ENCODE assay signal across 19 cellular contexts in the genomic region with DNA sequence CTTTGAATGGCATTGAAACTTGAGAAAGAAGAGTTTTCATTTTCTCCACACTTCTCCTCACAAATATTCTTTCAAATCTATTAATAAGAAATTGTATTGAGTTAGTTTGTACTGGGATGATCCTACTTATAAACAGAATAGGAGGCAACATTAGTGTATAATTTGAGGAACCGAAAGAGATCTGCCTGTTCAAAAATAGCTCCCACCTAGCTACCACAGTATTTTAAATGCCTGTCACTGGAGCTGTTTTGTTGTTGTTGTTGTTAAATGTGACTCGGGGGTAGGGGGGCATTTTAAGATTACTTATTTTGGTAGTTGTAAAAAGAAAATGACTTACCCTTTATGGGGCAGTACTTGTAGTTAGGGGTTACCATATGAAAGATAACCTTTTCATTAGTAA. TPM values are rescaled to one million over a fixed set of nuclear protein-coding genes. Genes with fewer than 3 reads are reported as not detected.
DNase-seq lines count a peak whose midpoint lies in the region; ATAC-seq and TF ChIP-seq lines count a peak whose summit lies in the region.
"Had no signal": no experiment of that assay in that cellular context is flagged by ENCODE, and none has a peak within 500 bp of the region (broad histone marks: within the 10 kb centered on the region; RNA-seq: fewer than 3 reads in every experiment).

No MANE protein-coding gene starts in this region.

- WGBS in prostate gland = 96% methylated on average over 2 of the region's 2 CpGs

- no peaks in the 10 kb centered on the region for H3K36me3 ChIP-seq in prostate gland
- H3K36me3 ChIP-seq in CD8-positive, alpha-beta T cell (ENCODE audit: insufficient read depth, low read length) = no peaks in the 10 kb centered on the region
- H3K36me3 ChIP-seq: sigmoid colon had no signal

- POLR2A ChIA-PET in CD8-positive, alpha-beta T cell (lab: Charles Lee) = no interaction called here

- peak; percentile 64 for ATAC-seq in GM18511 (IDR thresholded peaks at IDR 0.05; ENCODE audit: unreplicated experiment)
- ATAC-seq in GM21367 (IDR thresholded peaks at IDR 0.05; ENCODE audit: unreplicated experiment) = peak; percentile 91
- ATAC-seq in HG02884 (IDR thresholded peaks at IDR 0.05; ENCODE audit: unreplicated experiment) = peak; percentile 91
- peak; percentile 87 for ATAC-seq in HG03565 (IDR thresholded peaks at IDR 0.05; ENCODE audit: unreplicated experiment)
- no peak for ATAC-seq in CD8-positive, alpha-beta T cell
- ATAC-seq: activated CD8-positive, alpha-beta T cell treated with anti-CD3 and anti-CD28 coated beads for 36 hours; stimulated activated naive CD8-positive, alpha-beta T cell treated with anti-CD3 and anti-CD28 coated beads, Interleukin-15, amount 100 ng/mL, for 72 hours had no signal

- intact Hi-C loops in prostate gland (cut with DNase I) = no loop called here
- intact Hi-C loops in CD8-positive, alpha-beta T cell (cut with DNase I, micrococcal nuclease) = no loop called here

- H3K27ac ChIP-seq in prostate gland = no peak overlapping the region
- no peak overlapping the region for H3K27ac ChIP-seq in CD8-positive, alpha-beta T cell (ENCODE audit: low read depth, low read length)
- H3K27ac ChIP-seq: sigmoid colon had no signal

- H3K4me1 Mint-ChIP-seq in CD8-positive, alpha-beta T cell (ENCODE audit: low read depth) = no peaks in the 10 kb centered on the region
- H3K4me1 Mint-ChIP-seq: nephron; stimulated activated naive CD8-positive, alpha-beta T cell treated with anti-CD3 and anti-CD28 coated beads, Interleukin-15, amount 100 ng/mL, for 72 hours had no signal

- H3K9me3 Mint-ChIP-seq in CD8-positive, alpha-beta T cell = no peaks in the 10 kb centered on the region
- H3K9me3 Mint-ChIP-seq: activated CD8-positive, alpha-beta T cell treated with anti-CD3 and anti-CD28 coated beads for 36 hours; nephron; stimulated activated naive CD8-positive, alpha-beta T cell treated with anti-CD3 and anti-CD28 coated beads, Interleukin-15, amount 100 ng/mL, for 72 hours had no signal

- no peak overlapping the region for H3K4me3 ChIP-seq in prostate gland
- no peak overlapping the region for H3K4me3 ChIP-seq in CD8-positive, alpha-beta T cell (ENCODE audit: low read depth, low read length)
- H3K4me3 ChIP-seq: sigmoid colon had no signal

- H3K36me3 Mint-ChIP-seq in CD8-positive, alpha-beta T cell = no peaks in the 10 kb centered on the region

- CTCF ChIA-PET in CD8-positive, alpha-beta T cell (lab: Charles Lee) = no interaction called here

- H3K27ac Mint-ChIP-seq in CD8-positive, alpha-beta T cell = no peak overlapping the region
- H3K27ac Mint-ChIP-seq: activated CD8-positive, alpha-beta T cell treated with anti-CD3 and anti-CD28 coated beads for 36 hours; nephron; stimulated activated naive CD8-positive, alpha-beta T cell treated with anti-CD3 and anti-CD28 coated beads, Interleukin-15, amount 100 ng/mL, for 72 hours had no signal

- H3K9me3 ChIP-seq in prostate gland = no peaks in the 10 kb centered on the region
- H3K9me3 ChIP-seq in CD8-positive, alpha-beta T cell (ENCODE audit: low read length) = no peaks in the 10 kb centered on the region
- H3K9me3 ChIP-seq: sigmoid colon had no signal

- H3K27me3 ChIP-seq in prostate gland (replicated peaks; ENCODE audit: insufficient read depth) = no peaks in the 10 kb centered on the region
- H3K27me3 ChIP-seq in CD8-positive, alpha-beta T cell (ENCODE audit: insufficient read depth, low read length) = no peaks in the 10 kb centered on the region
- H3K27me3 ChIP-seq: sigmoid colon had no signal

- H3K4me3 Mint-ChIP-seq in CD8-positive, alpha-beta T cell = no peak overlapping the region
- H3K4me3 Mint-ChIP-seq: activated CD8-positive, alpha-beta T cell treated with anti-CD3 and anti-CD28 coated beads for 36 hours; nephron; stimulated activated naive CD8-positive, alpha-beta T cell treated with anti-CD3 and anti-CD28 coated beads, Interleukin-15, amount 100 ng/mL, for 72 hours had no signal

- TF ChIP-seq POLR2A in prostate gland (IDR thresholded peaks at IDR 0.05) = no peak

- TF ChIP-seq CTCF in prostate gland (IDR thresholded peaks at IDR 0.05) = no peak
- no peak for TF ChIP-seq CTCF in CD8-positive, alpha-beta T cell (IDR thresholded peaks at IDR 0.05)

- DNase-seq in prostate gland (ENCODE audit: low spot score) (no peak), hippocampal formation (lab: John Stamatoyannopoulos, UW) (no peak)
- DNase-seq in CD8-positive, alpha-beta T cell = no peak
- no peak for DNase-seq in activated CD4-positive, alpha-beta T cell treated with anti-CD3 and anti-CD28 coated beads for 48 hours
- DNase-seq: activated CD8-positive, alpha-beta T cell treated with anti-CD3 and anti-CD28 coated beads for 36 hours; activated effector memory CD4-positive, alpha-beta T cell treated with Interleukin-2 at 50 U/mL for 16 hours; KG1; NCI-H187 treated with DMSO at 0.1 percent for 48 hours; NCI-H526 treated with DMSO at 0.1 percent for 48 hours; Right ventricle myocardium superior; sigmoid colon; stimulated activated naive CD8-positive, alpha-beta T cell treated with anti-CD3 and anti-CD28 coated beads, Interleukin-15, amount 100 ng/mL, for 72 hours; T-helper 9 cell had no signal

- no peaks in the 10 kb centered on the region for H3K27me3 Mint-ChIP-seq in CD8-positive, alpha-beta T cell (ENCODE audit: low read depth)
- H3K27me3 Mint-ChIP-seq: stimulated activated naive CD8-positive, alpha-beta T cell treated with anti-CD3 and anti-CD28 coated beads, Interleukin-15, amount 100 ng/mL, for 72 hours had no signal

- no peaks in the 10 kb centered on the region for H3K4me1 ChIP-seq in prostate gland (replicated peaks)
- no peaks in the 10 kb centered on the region for H3K4me1 ChIP-seq in CD8-positive, alpha-beta T cell (ENCODE audit: insufficient read depth, low read length)
- H3K4me1 ChIP-seq: sigmoid colon had no signal

RNA-seq across cellular contexts. Expression of a gene that starts 20.1 kb away (rescaled TPM):
- total RNA-seq in prostate gland = under 1 TPM in 1 of 2 donors, not detected in 1; 0.14 TPM
- not detected for total RNA-seq in CD8-positive, alpha-beta T cell
- total RNA-seq: activated CD8-positive, alpha-beta T cell treated with anti-CD3 and anti-CD28 coated beads for 36 hours; dermis microvascular lymphatic vessel endothelial cell had no signal
